In genomic region chr11:67239795-67240574, GRCh38 we compare ENCODE assay signal across 8 cellular contexts. TPM values are rescaled to one million over a fixed set of nuclear protein-coding genes. Genes with fewer than 3 reads are reported as not detected.
DNase-seq lines count a peak whose midpoint lies in the region; ATAC-seq, FAIRE-seq and TF ChIP-seq lines count a peak whose summit lies in the region.

No MANE protein-coding gene starts in this region.

- H3K27ac Mint-ChIP-seq in type B pancreatic cell: peak overlapping the region; percentile 98

- no peaks in the 10 kb centered on the region for H3K27me3 ChIP-seq in adrenal gland
- no peaks in the 10 kb centered on the region for H3K27me3 ChIP-seq in heart left ventricle

- 0 to 1% (median 0%) methylated on average over 15 to 31 of the region's 31 CpGs for WGBS in adrenal gland, 4 donors
- WGBS in heart left ventricle, 4 donors: 0 to 1% (median 0%) methylated on average over 26 to 31 of the region's 31 CpGs

- H3K4me1 Mint-ChIP-seq in type B pancreatic cell (ENCODE audit: unreplicated experiment): peaks cover 43% of the 10 kb centered on the region

- H3K27me3 Mint-ChIP-seq in type B pancreatic cell: no peaks in the 10 kb centered on the region

- H3K27ac ChIP-seq in adrenal gland: peak overlapping the region; percentile 86 to 90 (median 88)
- H3K27ac ChIP-seq in heart left ventricle: peak overlapping the region; percentile 87 to 98 (median 92)

- H3K4me1 ChIP-seq in adrenal gland (replicated peaks in 1 of 2) (peaks cover 41 to 48% of the 10 kb centered on the region in 2 donors), heart left ventricle (peaks cover 7 to 57% (median 46%) of the 10 kb centered on the region in 12 donors)

- ATAC-seq in HG02840 (IDR thresholded peaks at IDR 0.05; ENCODE audit: low FRiP score, unreplicated experiment) (peak; percentile 81), heart left ventricle (peak; percentile 97 to 99 (median 98))

- peak; percentile 98 for TF ChIP-seq POLR2A in GM12892 (IDR thresholded peaks at IDR 0.05; ENCODE audit: low read depth, low read length)
- TF ChIP-seq POLR2A in adrenal gland (IDR thresholded peaks at IDR 0.05): peak; percentile 91 to 99
- TF ChIP-seq POLR2A in heart left ventricle (IDR thresholded peaks at IDR 0.05): peak in 1 of 2 donors; percentile 96

- H3K36me3 ChIP-seq in adrenal gland (replicated peaks in 1 of 2): peaks cover 0 to 21% of the 10 kb centered on the region in 2 donors
- peaks cover 0 to 42% (median 24%) of the 10 kb centered on the region in 9 donors for H3K36me3 ChIP-seq in heart left ventricle

- intact Hi-C loops in adrenal gland (cut with DNase I) (no loop called here), heart left ventricle (cut with DNase I) (loop anchor here in 2 of 10 donors (2.0 kb wide), 1 partner anchor 121 kb away; the partner anchor contains the start of gene KDM2A (in 2 of the 2))

- H3K9me3 ChIP-seq in adrenal gland (replicated peaks in 1 of 3) (no peaks in the 10 kb centered on the region), heart left ventricle (no peaks in the 10 kb centered on the region)

- peak in 3 of 6 experiments; percentile 15 to 28 (median 23) for TF ChIP-seq CTCF in adrenal gland (IDR thresholded peaks at IDR 0.05)
- TF ChIP-seq CTCF in heart left ventricle (IDR thresholded peaks at IDR 0.05): peak in 5 of 12 donors; percentile 4 to 34 (median 22)
- peak; percentile 18 for TF ChIP-seq CTCF in type B pancreatic cell (conservative IDR thresholded peaks at IDR 0.05)

- peaks cover 20% of the 10 kb centered on the region for H3K36me3 Mint-ChIP-seq in type B pancreatic cell

- H3K4me3 Mint-ChIP-seq in type B pancreatic cell: peak overlapping the region; percentile 96

- peak; percentile 72 for DNase-seq in GM12892 (ENCODE audit: insufficient read length)
- DNase-seq in NCI-H1436 treated with DMSO at 0.1 percent for 48 hours (lab: John Stamatoyannopoulos, UW): peak; percentile 91
- DNase-seq in T follicular helper cell (ENCODE audit: low read depth): peak; percentile 97
- peak; percentile 96 to 99 (median 99) for DNase-seq in adrenal gland
- DNase-seq in heart left ventricle: peak; percentile 96 to 99 (median 98)
- DNase-seq in pons (ENCODE audit: low spot score): peak; percentile 98
- DNase-seq in type B pancreatic cell (ENCODE audit: extremely low spot score, unreplicated experiment): peak; percentile 96

- H3K4me3 ChIP-seq in adrenal gland (peak overlapping the region in 3 of 4 donors; percentile 24 to 60 (median 25)), heart left ventricle (peak overlapping the region; percentile 38 to 95 (median 70))

- peak; percentile 97 for FAIRE-seq in GM12892 (lab: Jason Lieb, UNC)

- no peaks in the 10 kb centered on the region for H3K9me3 Mint-ChIP-seq in type B pancreatic cell

RNA-seq across cellular contexts. Expression of gene GRK2, which starts 26.3 kb away (rescaled TPM):
- polyA plus RNA-seq in GM12892 (2012; ENCODE audit: missing spikeins): 131 TPM
- total RNA-seq in adrenal gland: 10 to 100 TPM; 43.4 to 73.7 (median 59.6) TPM
- 100 to 1,000 TPM in 1 of 3 donors, 10 to 100 TPM in 2; 26.4 to 159 (median 71.3) TPM for polyA plus RNA-seq in adrenal gland
- total RNA-seq in heart left ventricle: 100 to 1,000 TPM in 1 of 9 donors, 10 to 100 TPM in 8; 40.1 to 107 (median 49.6) TPM
- polyA plus RNA-seq in heart left ventricle: 10 to 100 TPM; 55.6 to 63.8 TPM
- 53.1 and 62.2 TPM in 2 replicates for total RNA-seq in type B pancreatic cell (ENCODE audit: low replicate concordance)

RNA-seq across cellular contexts. Expression of gene ANKRD13D, which starts 49.1 kb away (rescaled TPM):
- 22.1 TPM for polyA plus RNA-seq in GM12892 (2012; ENCODE audit: missing spikeins)
- 10 to 100 TPM in 7 of 8 donors, 1 to 10 TPM in 1; 9.2 to 52.9 (median 40.4) TPM for total RNA-seq in adrenal gland
- 100 to 1,000 TPM in 1 of 3 donors, 10 to 100 TPM in 1, 1 to 10 TPM in 1; 8.7 to 205 (median 99.8) TPM for polyA plus RNA-seq in adrenal gland
- total RNA-seq in heart left ventricle: 10 to 100 TPM in 6 of 9 donors, 1 to 10 TPM in 3; 7.6 to 43.6 (median 12.8) TPM
- 10 to 100 TPM; 12.3 to 17.6 TPM for polyA plus RNA-seq in heart left ventricle
- total RNA-seq in type B pancreatic cell (ENCODE audit: low replicate concordance): 70.5 and 80.9 TPM in 2 replicates

Comparison
In these comparisons a context has a peak if more than half of its experiments do, and no peak if none do; other contexts are left out.
1. Peak in every context shown above with its lines: DNase-seq, ATAC-seq, H3K4me3 ChIP-seq and H3K27ac ChIP-seq.